8 cellular contexts compared by ENCODE assay signal in genomic region chr22:40346178-40347064, GRCh38. TPM values are rescaled to one million over a fixed set of nuclear protein-coding genes. Genes with fewer than 3 reads are reported as not detected.
DNase-seq lines count a peak whose midpoint lies in the region; ATAC-seq and TF ChIP-seq lines count a peak whose summit lies in the region.

TSS of gene ADSL (plus strand) at chr22:40346500. CDS start at chr22:40346559, 59 bp downstream.

- no peak for TF ChIP-seq CTCF in left lung (IDR thresholded peaks at IDR 0.05)

- H3K4me3 ChIP-seq in left lung, result peak within 1 kb of the TSS; percentile 67 to 91

- peak; percentile 69 to 77 for DNase-seq in AML-193 (lab: John Stamatoyannopoulos, UW)
- peak; percentile 60 for DNase-seq in NCI-H524 treated with DMSO at 0.1 percent for 48 hours (lab: John Stamatoyannopoulos, UW)
- peak; percentile 78 for DNase-seq in activated CD4-positive, alpha-beta T cell treated with anti-CD3 and anti-CD28 coated beads, Interleukin-2, amount 50 U/mL, for 1 hour
- peak; percentile 80 for DNase-seq in dedifferentiated amniotic fluid mesenchymal stem cell (ENCODE audit: extremely low spot score)
- peak; percentile 91 to 97 for DNase-seq in left lung
- DNase-seq in stimulated activated CD4-positive, alpha-beta T cell treated with anti-CD3 and anti-CD28 coated beads, Interleukin-2, amount 100 ng/mL, for 4 hours (ENCODE audit: low read depth), result peak; percentile 70

- H3K36me3 ChIP-seq in left lung, result peaks cover 0 to 28% of the 10 kb centered on the region in 2 donors

- ATAC-seq in GM19035 (IDR thresholded peaks at IDR 0.05; ENCODE audit: unreplicated experiment), result peak; percentile 79
- ATAC-seq in HG03342 (IDR thresholded peaks at IDR 0.05; ENCODE audit: unreplicated experiment), result peak; percentile 82
- ATAC-seq in left lung, result peak; percentile 99

- peak within 1 kb of the TSS; percentile 80 to 92 for H3K27ac ChIP-seq in left lung

- intact Hi-C loops in left lung (cut with DNase I), result loop anchor here in 1 of 2 donors (5.0 kb wide), 1 partner anchor 304 kb away; no protein-coding TSS in a partner anchor

- H3K27me3 ChIP-seq in left lung, result no peaks in the 10 kb centered on the region

- H3K4me1 ChIP-seq in left lung, result peaks cover 10 to 28% of the 10 kb centered on the region in 2 donors

- H3K9me3 ChIP-seq in left lung, result no peaks in the 10 kb centered on the region

RNA-seq across cellular contexts. Expression of gene ADSL, which starts in this region (rescaled TPM):
- 10 to 100 TPM; 40.4 to 53.1 TPM for total RNA-seq in left lung

Comparison
In these comparisons a context has a peak if more than half of its experiments do, and no peak if none do; other contexts are left out.
1. Peak in every context shown above with its lines: DNase-seq, ATAC-seq, H3K4me3 ChIP-seq and H3K27ac ChIP-seq.